17 cellular contexts compared by ENCODE assay signal in genomic region chr3:51478630-51479029, GRCh38. TPM values are rescaled to one million over a fixed set of nuclear protein-coding genes. Genes with fewer than 3 reads are reported as not detected.
A peak's percentile ranks its signal among the peaks of the same experiment; 100 is the strongest.
DNase-seq lines count a peak whose midpoint lies in the region; ATAC-seq, FAIRE-seq and TF ChIP-seq lines count a peak whose summit lies in the region.
"Had no signal": no experiment of that assay in that cellular context is flagged by ENCODE, and none has a peak within 500 bp of the region (broad histone marks: within the 10 kb centered on the region; RNA-seq: fewer than 3 reads in every experiment).

No MANE protein-coding gene starts in this region.

- no peak for TF ChIP-seq POLR2A in A549 (IDR thresholded peaks at IDR 0.05; ENCODE audit: low read length)

- TF ChIP-seq CTCF in A549 (IDR thresholded peaks at IDR 0.05) (no peak), Panc1 (IDR thresholded peaks at IDR 0.05) (no peak)

- no peak for TF ChIP-seq EP300 in A549 (IDR thresholded peaks at IDR 0.05)

- H3K9me3 Mint-ChIP-seq in activated CD4-positive, alpha-beta T cell treated with anti-CD3 and anti-CD28 coated beads, Interleukin-2, amount 10 ng/mL, durations not matched to agents 7 days and 5 days: no peaks in the 10 kb centered on the region
- no peaks in the 10 kb centered on the region for H3K9me3 Mint-ChIP-seq in stimulated activated naive B cell treated with anti-CD40 and anti-IgM and Interleukin-4, amounts not matched to agents 10 μg/mL and 1 μg/mL and 100 μg/mL, for 72 hours
- H3K9me3 Mint-ChIP-seq: CD4-positive, CD25-positive, alpha-beta regulatory T cell had no signal

- no peak for DNase-seq in activated CD4-positive, alpha-beta T cell treated with anti-CD3 and anti-CD28 coated beads, Interleukin-2, amount 10 ng/mL, durations not matched to agents 7 days and 5 days
- DNase-seq in activated CD4-positive, alpha-beta T cell treated with anti-CD3 and anti-CD28 coated beads for 1 hour: no peak
- DNase-seq in A549 (ENCODE audit: low read depth in 1 of 2, low spot score in 1 of 2) (no peak), Panc1 (ENCODE audit: low read depth, low spot score) (no peak)
- no peak for DNase-seq in stimulated activated naive B cell treated with anti-CD40 and anti-IgM and Interleukin-4, amounts not matched to agents 10 μg/mL and 1 μg/mL and 100 μg/mL, for 72 hours
- DNase-seq: 8988T; ACHN; Calu3; CD4-positive, CD25-positive, alpha-beta regulatory T cell; DMS 273 treated with DMSO at 0.1 percent for 48 hours; GM23248; H7 had no signal

- H3K4me3 Mint-ChIP-seq in activated CD4-positive, alpha-beta T cell treated with anti-CD3 and anti-CD28 coated beads, Interleukin-2, amount 10 ng/mL, durations not matched to agents 7 days and 5 days: no peak overlapping the region
- H3K4me3 Mint-ChIP-seq in stimulated activated naive B cell treated with anti-CD40 and anti-IgM and Interleukin-4, amounts not matched to agents 10 μg/mL and 1 μg/mL and 100 μg/mL, for 72 hours: no peak overlapping the region
- H3K4me3 Mint-ChIP-seq: CD4-positive, CD25-positive, alpha-beta regulatory T cell had no signal

- POLR2A ChIA-PET in activated CD4-positive, alpha-beta T cell treated with anti-CD3 and anti-CD28 coated beads, Interleukin-2, amount 10 ng/mL, durations not matched to agents 7 days and 5 days (lab: Charles Lee): no interaction called here
- POLR2A ChIA-PET in A549 (lab: Yijun Ruan, JAX): no interaction called here
- POLR2A ChIA-PET in Panc1 (lab: Charles Lee): no interaction called here

- no peaks in the 10 kb centered on the region for H3K27me3 ChIP-seq in Panc1 (ENCODE audit: control insufficient read depth, insufficient read depth, low read length)
- H3K27me3 ChIP-seq: BLaER1 treated with 17β-estradiol and CSF1 and Interleukin-3, amounts not matched to agents 10 nM and 100 nM had no signal

- 93% methylated on average over 4 of the region's 4 CpGs for WGBS in A549 (ENCODE audit: missing lambda C conversion rate)

- no peaks in the 10 kb centered on the region; the same call in 1 of the 2 replicates for H3K36me3 ChIP-seq in Panc1 (ENCODE audit: control insufficient read depth, insufficient read depth, low read length)

- intact Hi-C loops in Panc1 (cut with micrococcal nuclease; ENCODE audit: unreplicated experiment): no loop called here

- in situ Hi-C loops in Panc1 (cut with HindIII; ENCODE audit: low pct_unique_long_range_greater_than_20kb, low sequenced_read_pairs): no loop called here

- H3K36me3 Mint-ChIP-seq in activated CD4-positive, alpha-beta T cell treated with anti-CD3 and anti-CD28 coated beads, Interleukin-2, amount 10 ng/mL, durations not matched to agents 7 days and 5 days (ENCODE audit: low read depth): peaks cover 20% of the 10 kb centered on the region
- peaks cover 19 to 37% of the 10 kb centered on the region in 2 donors for H3K36me3 Mint-ChIP-seq in stimulated activated naive B cell treated with anti-CD40 and anti-IgM and Interleukin-4, amounts not matched to agents 10 μg/mL and 1 μg/mL and 100 μg/mL, for 72 hours

- no peaks in the 10 kb centered on the region for H3K9me3 ChIP-seq in A549
- H3K9me3 ChIP-seq in Panc1 (ENCODE audit: control insufficient read depth, insufficient read depth, low read depth, low read length): no peaks in the 10 kb centered on the region
- H3K9me3 ChIP-seq: BLaER1 treated with 17β-estradiol and CSF1 and Interleukin-3, amounts not matched to agents 10 nM and 100 nM had no signal

- FAIRE-seq in A549 (lab: Jason Lieb, UNC): no peak
- FAIRE-seq: GM12878, GM18507 had no signal

- no peak overlapping the region for H3K4me2 ChIP-seq in A549
- H3K4me2 ChIP-seq: BLaER1 treated with 17β-estradiol and CSF1 and Interleukin-3, amounts not matched to agents 10 nM and 100 nM had no signal

- H3K27ac ChIP-seq in A549 (no peak overlapping the region), Panc1 (ENCODE audit: low read length) (no peak overlapping the region)
- H3K27ac ChIP-seq: BLaER1 treated with 17β-estradiol and CSF1 and Interleukin-3, amounts not matched to agents 10 nM and 100 nM; GM23248 had no signal

- no peak for ATAC-seq in A549
- ATAC-seq in Panc1: no peak
- no peak for ATAC-seq in stimulated activated naive B cell treated with anti-CD40 and anti-IgM and Interleukin-4, amounts not matched to agents 10 μg/mL and 1 μg/mL and 100 μg/mL, for 72 hours (replicated peaks)
- ATAC-seq in HG02588 (IDR thresholded peaks at IDR 0.05; ENCODE audit: unreplicated experiment): no peak
- ATAC-seq in HG03097 (IDR thresholded peaks at IDR 0.05; ENCODE audit: low FRiP score, unreplicated experiment): no peak
- ATAC-seq: GM12878 had no signal

- no peaks in the 10 kb centered on the region for H3K4me1 Mint-ChIP-seq in activated CD4-positive, alpha-beta T cell treated with anti-CD3 and anti-CD28 coated beads, Interleukin-2, amount 10 ng/mL, durations not matched to agents 7 days and 5 days
- H3K4me1 Mint-ChIP-seq in stimulated activated naive B cell treated with anti-CD40 and anti-IgM and Interleukin-4, amounts not matched to agents 10 μg/mL and 1 μg/mL and 100 μg/mL, for 72 hours: peaks cover 2 to 14% of the 10 kb centered on the region in 2 donors

- H3K27me3 Mint-ChIP-seq in activated CD4-positive, alpha-beta T cell treated with anti-CD3 and anti-CD28 coated beads, Interleukin-2, amount 10 ng/mL, durations not matched to agents 7 days and 5 days: no peaks in the 10 kb centered on the region
- H3K27me3 Mint-ChIP-seq in stimulated activated naive B cell treated with anti-CD40 and anti-IgM and Interleukin-4, amounts not matched to agents 10 μg/mL and 1 μg/mL and 100 μg/mL, for 72 hours: no peaks in the 10 kb centered on the region
- H3K27me3 Mint-ChIP-seq: CD4-positive, CD25-positive, alpha-beta regulatory T cell had no signal

- no peak overlapping the region for H3K4me3 ChIP-seq in A549
- H3K4me3 ChIP-seq in Panc1 (ENCODE audit: low read depth in 2 of 2, low read length in 2 of 2): no peak overlapping the region
- H3K4me3 ChIP-seq: BLaER1 treated with 17β-estradiol and CSF1 and Interleukin-3, amounts not matched to agents 10 nM and 100 nM; GM12878; GM23248 had no signal

- TSS peak; percentile 54 for BruUV-seq in Panc1 (replicated peaks; lab: Mats Ljungman, UMichigan)

- H3K4me1 ChIP-seq in A549 (no peaks in the 10 kb centered on the region), Panc1 (ENCODE audit: control insufficient read depth, insufficient read depth, low read length) (no peaks in the 10 kb centered on the region)

- CTCF ChIA-PET in activated CD4-positive, alpha-beta T cell treated with anti-CD3 and anti-CD28 coated beads, Interleukin-2, amount 10 ng/mL, durations not matched to agents 7 days and 5 days (lab: Charles Lee): interaction anchor here (1.1 kb wide), 1 partner anchor 204 kb away, joined by 3 read pairs; no protein-coding TSS in a partner anchor
- CTCF ChIA-PET in A549 (lab: Yijun Ruan, JAX): no interaction called here
- CTCF ChIA-PET in Panc1 (lab: Charles Lee): no interaction called here

- TF ChIP-seq RAD21 in A549 (conservative IDR thresholded peaks at IDR 0.05 in 1 of 2, IDR thresholded peaks at IDR 0.05 in 1 of 2): no peak

- peak overlapping the region; percentile 57 for H3K27ac Mint-ChIP-seq in activated CD4-positive, alpha-beta T cell treated with anti-CD3 and anti-CD28 coated beads, Interleukin-2, amount 10 ng/mL, durations not matched to agents 7 days and 5 days
- H3K27ac Mint-ChIP-seq in stimulated activated naive B cell treated with anti-CD40 and anti-IgM and Interleukin-4, amounts not matched to agents 10 μg/mL and 1 μg/mL and 100 μg/mL, for 72 hours: peak overlapping the region; percentile 31

TF ChIP-seq in A549, 52 proteins besides CTCF, POLR2A, EP300 and RAD21:
- TF ChIP-seq MAFK (IDR thresholded peaks at IDR 0.05; ENCODE audit: partially characterized antibody) (peak; percentile 74), ZFP36 (IDR thresholded peaks at IDR 0.05; ENCODE audit: borderline replicate concordance, partially characterized antibody) (no peak)
TF ChIP-seq in A549: peak in this region for 1.

RNA-seq across cellular contexts. Expression of gene DCAF1, which starts 21.2 kb away (rescaled TPM):
- 10 to 100 TPM; 35.4 to 37.3 TPM for total RNA-seq in activated CD4-positive, alpha-beta T cell treated with anti-CD3 and anti-CD28 coated beads, Interleukin-2, amount 10 ng/mL, durations not matched to agents 7 days and 5 days
- polyA plus RNA-seq in A549 (2011; rRNA removed): 15.9 and 21.2 TPM in 2 replicates
- 5.4 and 6.2 TPM in 2 replicates for polyA plus RNA-seq in A549 (2012; cell fraction: cytosol; rRNA removed)
- 8.5 and 15.3 TPM in 2 replicates for polyA plus RNA-seq in A549 (2012; cell fraction: nucleus; rRNA removed)
- 13.6 to 14.3 TPM (median 14.1 TPM) in 3 replicates for polyA plus RNA-seq in A549 (2017; fragmentation: RNase III; extraction: RNeasy Plus Mini Kit Qiagen cat#74134 plus additional on column Dnase treatment)
- polyA minus RNA-seq in A549 (2011; rRNA and poly(A)+ RNA removed): 25.7 and 29.8 TPM in 2 replicates
- 24.7 TPM for total RNA-seq in Panc1 (2021; ENCODE audit: unreplicated experiment)
- polyA plus RNA-seq in Panc1 (2012; ENCODE audit: insufficient read length): 15.3 TPM

RNA-seq across cellular contexts. Expression of gene RAD54L2, which starts 59.9 kb away (rescaled TPM):
- total RNA-seq in activated CD4-positive, alpha-beta T cell treated with anti-CD3 and anti-CD28 coated beads, Interleukin-2, amount 10 ng/mL, durations not matched to agents 7 days and 5 days: 10 to 100 TPM; 30.0 to 31.0 TPM
- 6.4 and 7.7 TPM in 2 replicates for polyA plus RNA-seq in A549 (2011; rRNA removed)
- polyA plus RNA-seq in A549 (2012; cell fraction: cytosol; rRNA removed): 1.6 and 2.0 TPM in 2 replicates
- polyA plus RNA-seq in A549 (2012; cell fraction: nucleus; rRNA removed): 4.7 and 6.5 TPM in 2 replicates
- 4.4 to 4.8 TPM (median 4.7 TPM) in 3 replicates for polyA plus RNA-seq in A549 (2017; fragmentation: RNase III; extraction: RNeasy Plus Mini Kit Qiagen cat#74134 plus additional on column Dnase treatment)
- 25.2 and 26.2 TPM in 2 replicates for polyA minus RNA-seq in A549 (2011; rRNA and poly(A)+ RNA removed)
- total RNA-seq in Panc1 (2021; ENCODE audit: unreplicated experiment): 18.9 TPM
- 4.4 TPM for polyA plus RNA-seq in Panc1 (2012; ENCODE audit: insufficient read length)
